Comparison of ENCODE assay signal across 1 cellular context in the genomic region with DNA sequence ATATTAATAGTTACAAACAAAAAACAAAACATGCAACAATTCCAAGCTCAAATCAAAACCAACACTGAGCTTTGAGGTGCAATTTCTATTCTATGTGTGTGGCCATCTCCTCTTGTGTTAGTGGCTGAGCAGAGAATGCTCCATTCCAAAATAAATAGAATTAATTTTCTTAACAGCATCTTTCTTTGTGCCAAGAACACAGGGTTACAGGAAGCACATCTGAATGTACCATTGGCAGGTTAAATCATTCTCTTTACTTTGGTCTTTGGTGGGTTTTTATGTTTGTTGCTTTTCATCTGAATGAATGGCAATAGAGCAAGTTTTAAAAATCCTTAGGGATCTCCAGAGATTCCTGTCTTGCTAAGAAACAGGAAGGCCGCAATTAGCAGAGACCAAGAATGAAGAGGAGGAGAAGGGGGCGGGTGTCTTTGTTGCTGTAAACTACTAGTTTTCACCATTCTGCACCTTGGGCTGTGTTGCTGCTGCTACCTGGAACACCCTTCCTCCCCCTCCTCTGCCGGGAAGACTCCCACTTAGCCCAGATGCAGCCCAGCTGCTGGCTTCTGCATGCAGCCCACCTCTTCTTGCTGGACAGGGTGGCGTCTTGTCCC.
TF ChIP-seq lines count a peak whose summit lies in the region.

No MANE protein-coding gene starts in this region.

TF ChIP-seq in GM23338, 12 proteins besides CTCF, POLR2A, EP300 and RAD21 (continued from another document):
- TF ChIP-seq, protein P1, sequence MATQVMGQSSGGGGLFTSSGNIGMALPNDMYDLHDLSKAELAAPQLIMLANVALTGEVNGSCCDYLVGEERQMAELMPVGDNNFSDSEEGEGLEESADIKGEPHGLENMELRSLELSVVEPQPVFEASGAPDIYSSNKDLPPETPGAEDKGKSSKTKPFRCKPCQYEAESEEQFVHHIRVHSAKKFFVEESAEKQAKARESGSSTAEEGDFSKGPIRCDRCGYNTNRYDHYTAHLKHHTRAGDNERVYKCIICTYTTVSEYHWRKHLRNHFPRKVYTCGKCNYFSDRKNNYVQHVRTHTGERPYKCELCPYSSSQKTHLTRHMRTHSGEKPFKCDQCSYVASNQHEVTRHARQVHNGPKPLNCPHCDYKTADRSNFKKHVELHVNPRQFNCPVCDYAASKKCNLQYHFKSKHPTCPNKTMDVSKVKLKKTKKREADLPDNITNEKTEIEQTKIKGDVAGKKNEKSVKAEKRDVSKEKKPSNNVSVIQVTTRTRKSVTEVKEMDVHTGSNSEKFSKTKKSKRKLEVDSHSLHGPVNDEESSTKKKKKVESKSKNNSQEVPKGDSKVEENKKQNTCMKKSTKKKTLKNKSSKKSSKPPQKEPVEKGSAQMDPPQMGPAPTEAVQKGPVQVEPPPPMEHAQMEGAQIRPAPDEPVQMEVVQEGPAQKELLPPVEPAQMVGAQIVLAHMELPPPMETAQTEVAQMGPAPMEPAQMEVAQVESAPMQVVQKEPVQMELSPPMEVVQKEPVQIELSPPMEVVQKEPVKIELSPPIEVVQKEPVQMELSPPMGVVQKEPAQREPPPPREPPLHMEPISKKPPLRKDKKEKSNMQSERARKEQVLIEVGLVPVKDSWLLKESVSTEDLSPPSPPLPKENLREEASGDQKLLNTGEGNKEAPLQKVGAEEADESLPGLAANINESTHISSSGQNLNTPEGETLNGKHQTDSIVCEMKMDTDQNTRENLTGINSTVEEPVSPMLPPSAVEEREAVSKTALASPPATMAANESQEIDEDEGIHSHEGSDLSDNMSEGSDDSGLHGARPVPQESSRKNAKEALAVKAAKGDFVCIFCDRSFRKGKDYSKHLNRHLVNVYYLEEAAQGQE (IDR thresholded peaks at IDR 0.05; ENCODE audit: unreplicated experiment) = no peak
- TF ChIP-seq EZH2 (IDR thresholded peaks at IDR 0.05; ENCODE audit: low read depth, unreplicated experiment) (no peak), ETS1 (IDR thresholded peaks at IDR 0.05) (no peak), STAT1 (IDR thresholded peaks at IDR 0.05; ENCODE audit: unreplicated experiment) (no peak)
